In the genomic region with DNA sequence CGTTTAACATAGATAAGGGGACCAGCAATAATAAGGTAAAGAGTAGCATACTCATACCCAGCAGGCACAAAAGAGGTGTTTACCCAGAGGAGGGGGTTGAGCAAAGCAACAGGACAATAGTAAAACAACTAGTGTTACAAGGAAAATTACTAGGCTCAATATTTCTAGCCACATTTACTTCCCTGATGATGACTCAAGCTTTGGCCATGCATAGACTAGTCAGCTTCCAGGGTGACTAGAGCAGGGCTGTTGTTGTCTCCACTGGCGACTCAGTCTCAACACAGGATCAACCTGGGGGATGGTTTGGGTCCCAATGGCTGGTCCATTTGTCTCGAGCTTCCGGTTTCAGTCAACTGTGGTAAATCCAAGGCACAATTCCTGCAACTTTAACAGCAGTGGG, we compare ENCODE assay signal across 19 cellular contexts.
DNase-seq lines count a peak whose midpoint lies in the region; ATAC-seq, FAIRE-seq and TF ChIP-seq lines count a peak whose summit lies in the region.
"Had no signal": no experiment of that assay in that cellular context is flagged by ENCODE, and none has a peak within 500 bp of the region (broad histone marks: within the 10 kb centered on the region; RNA-seq: fewer than 3 reads in every experiment).

No MANE protein-coding gene starts in this region.

- H3K4me2 ChIP-seq in keratinocyte (ENCODE audit: control insufficient read depth, extremely low read depth, insufficient read depth, low read depth, low read length), result peak overlapping the region; percentile 1
- H3K4me2 ChIP-seq: neural progenitor cell had no signal

- H3K9ac ChIP-seq in keratinocyte (ENCODE audit: control insufficient read depth, extremely low read depth, insufficient read depth, low read length), result no peak overlapping the region
- H3K9ac ChIP-seq: neural progenitor cell had no signal

- no peak overlapping the region for H3K27ac ChIP-seq in keratinocyte (ENCODE audit: control insufficient read depth, insufficient read depth, low read length)
- H3K27ac ChIP-seq: neural progenitor cell, SJCRH30, spleen, thyroid gland, VCaP had no signal

- no peaks in the 10 kb centered on the region for H3K36me3 ChIP-seq in keratinocyte (ENCODE audit: control insufficient read depth in 2 of 2, extremely low read depth in 1 of 2, insufficient read depth in 2 of 2, low read length in 2 of 2)
- H3K36me3 ChIP-seq: neural progenitor cell, SJCRH30, spleen, thyroid gland had no signal

- peaks cover 11% of the 10 kb centered on the region for H3K4me1 ChIP-seq in keratinocyte (ENCODE audit: control insufficient read depth, extremely low read depth, insufficient read depth, low read length)
- H3K4me1 ChIP-seq: neural progenitor cell, SJCRH30, spleen, thyroid gland had no signal

- dilution Hi-C loops in keratinocyte (cut with MboI; ENCODE audit: extremely low pct_ligation_motif_present, low sequenced_read_pairs), result no loop called here

- no peak overlapping the region for H2AFZ ChIP-seq in keratinocyte (ENCODE audit: control insufficient read depth, low read length)
- H2AFZ ChIP-seq: neural progenitor cell had no signal

- no peaks in the 10 kb centered on the region for H3K9me3 ChIP-seq in keratinocyte (ENCODE audit: control insufficient read depth, low read depth, low read length)
- H3K9me3 ChIP-seq: SJCRH30, thyroid gland had no signal

- in situ Hi-C loops in astrocyte of the spinal cord (cut with HindIII; ENCODE audit: low sequenced_read_pairs), result no loop called here

- peak; percentile 78 for FAIRE-seq in keratinocyte (lab: Jason Lieb, UNC)

- TF ChIP-seq CTCF in astrocyte of the spinal cord (IDR thresholded peaks at IDR 0.05; ENCODE audit: low read depth, low read length), result no peak
- no peak for TF ChIP-seq CTCF in keratinocyte (optimal IDR thresholded peaks at IDR 0.05 in 1 of 3, IDR thresholded peaks at IDR 0.05 in 1 of 3, conservative IDR thresholded peaks at IDR 0.05 in 1 of 3; ENCODE audit: extremely low read depth in 1 of 3, insufficient read depth in 2 of 3, low read length in 3 of 3)

- no peaks in the 10 kb centered on the region for H3K27me3 ChIP-seq in keratinocyte (ENCODE audit: control insufficient read depth, extremely low read depth, insufficient read depth, low read length)
- H3K27me3 ChIP-seq: neural progenitor cell, SJCRH30, spleen, thyroid gland had no signal

- no peaks in the 10 kb centered on the region for H4K20me1 ChIP-seq in keratinocyte (ENCODE audit: control insufficient read depth, extremely low read depth, insufficient read depth, low read length)

- no peak for ATAC-seq in GM21367 (IDR thresholded peaks at IDR 0.05; ENCODE audit: unreplicated experiment)
- no peak for ATAC-seq in GM18870 (IDR thresholded peaks at IDR 0.05; ENCODE audit: unreplicated experiment)
- ATAC-seq in HG03354 (IDR thresholded peaks at IDR 0.05; ENCODE audit: poor library complexity, severe bottlenecking, unreplicated experiment), result no peak
- ATAC-seq: left ventricle myocardium superior had no signal

- DNase-seq in A172 (ENCODE audit: low spot score), result peak; percentile 55
- DNase-seq in HT1080 (ENCODE audit: low read depth), result peak; percentile 87
- peak; percentile 64 for DNase-seq in astrocyte of the spinal cord (ENCODE audit: low read depth, low spot score)
- no peak for DNase-seq in keratinocyte (ENCODE audit: low read depth, low spot score)
- no peak for DNase-seq in stimulated activated naive CD4-positive, alpha-beta T cell (lab: John Stamatoyannopoulos, UW)
- DNase-seq: ACHN, cortex of kidney, KG1, left ventricle myocardium superior, NCI-H187 treated with DMSO at 0.1 percent for 48 hours, NCI-H82, SJCRH30, spleen, thyroid gland had no signal

- H3K4me3 ChIP-seq in astrocyte of the spinal cord (ENCODE audit: low read depth, low read length) (no peak overlapping the region), keratinocyte (ENCODE audit: control insufficient read depth in 2 of 3, extremely low read depth in 1 of 3, insufficient read depth in 2 of 3, low read depth in 1 of 3, low read length in 3 of 3) (no peak overlapping the region)
- H3K4me3 ChIP-seq: neural progenitor cell, SJCRH30, spleen, thyroid gland had no signal

- H3K79me2 ChIP-seq in keratinocyte (ENCODE audit: control insufficient read depth, insufficient read depth, low read length), result no peaks in the 10 kb centered on the region

- no peaks in the 10 kb centered on the region for H3K9me1 ChIP-seq in keratinocyte (ENCODE audit: control insufficient read depth, extremely low read depth, insufficient read depth, low read length)

Comparison
In these comparisons a context has a peak if more than half of its experiments do, and no peak if none do; other contexts are left out.
1. DNase-seq: peak in A172 (single experiment), HT1080 (single experiment) and astrocyte of the spinal cord (single experiment); none in keratinocyte (single experiment) and stimulated activated naive CD4-positive, alpha-beta T cell (0 of 6).